Comparison of ENCODE assay signal across 14 cellular contexts in the genomic region with DNA sequence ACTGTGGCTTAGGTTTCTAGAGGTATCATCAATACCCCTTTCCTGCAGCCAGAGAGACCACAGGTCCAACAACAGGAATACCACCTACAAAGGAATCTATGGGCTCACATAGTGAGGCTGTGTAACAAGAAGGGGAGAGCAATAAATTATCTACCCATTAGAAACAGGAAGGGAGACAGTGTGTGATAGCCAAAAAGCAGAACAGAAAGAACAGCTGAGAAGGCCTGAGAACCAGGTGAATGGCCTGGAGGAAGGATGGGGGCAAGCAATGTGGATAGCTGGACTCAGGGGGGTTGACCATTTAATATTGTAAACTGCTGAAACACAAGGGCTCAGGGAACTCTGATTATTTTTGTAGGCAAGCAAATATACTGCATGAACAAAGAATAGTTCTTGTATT.
DNase-seq lines count a peak whose midpoint lies in the region; ATAC-seq and TF ChIP-seq lines count a peak whose summit lies in the region.
"Had no signal": no experiment of that assay in that cellular context is flagged by ENCODE, and none has a peak within 500 bp of the region (broad histone marks: within the 10 kb centered on the region; RNA-seq: fewer than 3 reads in every experiment).

No MANE protein-coding gene starts in this region.

- ATAC-seq in GM18505 (IDR thresholded peaks at IDR 0.05; ENCODE audit: unreplicated experiment) (peak; percentile 92), GM21367 (IDR thresholded peaks at IDR 0.05; ENCODE audit: unreplicated experiment) (peak; percentile 94), HG03025 (IDR thresholded peaks at IDR 0.05; ENCODE audit: low FRiP score, unreplicated experiment) (peak; percentile 98)
- ATAC-seq: activated CD4-positive, CD25-positive, alpha-beta regulatory T cell treated with anti-CD3 and anti-CD28 coated beads, Interleukin-2, amount 50 U/mL, for 24 hours had no signal

- H2BK15ac ChIP-seq in mesendoderm (replicated peaks; ENCODE audit: low read depth): no peak overlapping the region

- H3K4ac ChIP-seq in mesendoderm (ENCODE audit: low read depth, low read length): no peak overlapping the region

- H3K9ac ChIP-seq in mesendoderm (ENCODE audit: low read length): no peak overlapping the region
- H3K9ac ChIP-seq: BLaER1 had no signal

- no peaks in the 10 kb centered on the region for H3K9me3 ChIP-seq in SJSA1 (replicated peaks)
- H3K9me3 ChIP-seq: adrenal gland, BLaER1 had no signal

- H3K79me2 ChIP-seq in mesendoderm (ENCODE audit: control insufficient read depth, insufficient read depth, low read length): no peaks in the 10 kb centered on the region

- no peak overlapping the region for H3K18ac ChIP-seq in mesendoderm (ENCODE audit: low read length)

- DNase-seq in SJSA1 (ENCODE audit: low read depth in 1 of 2, low spot score in 2 of 2): peak in 1 of 2 experiments; percentile 14
- no peak for DNase-seq in mucosa of gallbladder (ENCODE audit: low spot score)
- DNase-seq in midbrain (lab: John Stamatoyannopoulos, UW): no peak
- DNase-seq in hippocampal formation (lab: John Stamatoyannopoulos, UW): no peak
- DNase-seq in mesendoderm: no peak
- DNase-seq: adrenal gland, immature natural killer cell, NCI-H1048, RPMI8226 had no signal

- no peak for TF ChIP-seq POLR2A in GM18505 (IDR thresholded peaks at IDR 0.05; ENCODE audit: borderline replicate concordance, extremely low read depth, insufficient read depth, insufficient read length)

- no peak overlapping the region for H3K56ac ChIP-seq in mesendoderm (ENCODE audit: low read length)

- H3K4me2 ChIP-seq in mesendoderm (ENCODE audit: low read length): no peak overlapping the region
- H3K4me2 ChIP-seq: BLaER1 had no signal

- H3K79me1 ChIP-seq in mesendoderm (ENCODE audit: low read length): no peaks in the 10 kb centered on the region

- H3K4me1 ChIP-seq in SJSA1 (replicated peaks) (peaks cover 22% of the 10 kb centered on the region), mesendoderm (ENCODE audit: control insufficient read depth, low read depth, low read length) (no peaks in the 10 kb centered on the region)
- H3K4me1 ChIP-seq: adrenal gland had no signal

- no peaks in the 10 kb centered on the region for H3K36me3 ChIP-seq in SJSA1
- no peaks in the 10 kb centered on the region for H3K36me3 ChIP-seq in mesendoderm (ENCODE audit: control insufficient read depth, insufficient read depth, low read length)
- H3K36me3 ChIP-seq: adrenal gland, BLaER1 had no signal

- H3K27ac ChIP-seq in SJSA1 (peak overlapping the region; percentile 77), mesendoderm (ENCODE audit: low read depth, low read length) (no peak overlapping the region)
- H3K27ac ChIP-seq: adrenal gland, BLaER1 had no signal

- H3K4me3 ChIP-seq in SJSA1 (no peak overlapping the region), mesendoderm (ENCODE audit: low read length) (no peak overlapping the region)
- H3K4me3 ChIP-seq: adrenal gland, BLaER1 had no signal

- H3K23ac ChIP-seq in mesendoderm (ENCODE audit: low read length): no peak overlapping the region

- no peak overlapping the region for H2BK5ac ChIP-seq in mesendoderm (ENCODE audit: low read length)

- no peak overlapping the region for H2BK120ac ChIP-seq in mesendoderm (ENCODE audit: low read depth, low read length)

- H4K5ac ChIP-seq in mesendoderm (ENCODE audit: low read length): no peak overlapping the region

- no peak overlapping the region for H2AK5ac ChIP-seq in mesendoderm (ENCODE audit: low read length)

- H4K8ac ChIP-seq in mesendoderm (ENCODE audit: low read depth, low read length): no peak overlapping the region

- no peaks in the 10 kb centered on the region for H3K27me3 ChIP-seq in SJSA1 (replicated peaks)
- no peaks in the 10 kb centered on the region for H3K27me3 ChIP-seq in mesendoderm (ENCODE audit: insufficient read depth, low read length, poor library complexity)
- H3K27me3 ChIP-seq: adrenal gland, BLaER1 had no signal
